In genomic region chr3:149398296-149398695, GRCh38 we compare ENCODE assay signal across 22 cellular contexts. TPM values are rescaled to one million over a fixed set of nuclear protein-coding genes. Genes with fewer than 3 reads are reported as not detected.
DNase-seq lines count a peak whose midpoint lies in the region; ATAC-seq, FAIRE-seq and TF ChIP-seq lines count a peak whose summit lies in the region.
"Had no signal": no experiment of that assay in that cellular context is flagged by ENCODE, and none has a peak within 500 bp of the region (broad histone marks: within the 10 kb centered on the region; RNA-seq: fewer than 3 reads in every experiment).

No MANE protein-coding gene starts in this region.

- no peak overlapping the region for H3K4me3 ChIP-seq in HepG2 (replicated peaks in 1 of 3; ENCODE audit: insufficient read depth in 1 of 3, low read depth in 2 of 3, low read length in 3 of 3)
- no peak overlapping the region for H3K4me3 ChIP-seq in right lobe of liver
- no peak overlapping the region for H3K4me3 ChIP-seq in Panc1 (ENCODE audit: low read depth in 2 of 2, low read length in 2 of 2)
- no peak overlapping the region for H3K4me3 ChIP-seq in bronchial epithelial cell (ENCODE audit: low read depth, low read length)
- H3K4me3 ChIP-seq in right atrium auricular region, result no peak overlapping the region
- H3K4me3 ChIP-seq: BLaER1 treated with 17β-estradiol and CSF1 and Interleukin-3, amounts not matched to agents 10 nM and 100 nM; GM23338 had no signal

- H3K79me2 ChIP-seq in HepG2 (ENCODE audit: insufficient read depth, low read length), result no peaks in the 10 kb centered on the region

- in situ Hi-C loops in HepG2 (cut with HindIII; ENCODE audit: extremely low pct_ligation_motif_present, low pct_unique_long_range_greater_than_20kb), result loop anchor here (5.0 kb wide), 1 partner anchor 79 kb away; no protein-coding TSS in a partner anchor
- in situ Hi-C loops in Panc1 (cut with HindIII; ENCODE audit: low pct_unique_long_range_greater_than_20kb, low sequenced_read_pairs), result no loop called here

- POLR2A ChIA-PET in HepG2 (lab: Yijun Ruan, JAX) (interaction anchor here (1.0 kb wide), 1 partner anchor 25 kb away, joined by 3 read pairs; no protein-coding TSS in a partner anchor), Panc1 (lab: Charles Lee) (no interaction called here)

- WGBS in HepG2 (ENCODE audit: low lambda C conversion rate), result 70% methylated on average over 1 of the region's 1 CpG
- WGBS in right lobe of liver (ENCODE audit: insufficient coverage, low coverage, low lambda C conversion rate, missing lambda C conversion rate), result 93% methylated on average over 1 of the region's 1 CpG

- TF ChIP-seq POLR2A in HepG2 (IDR thresholded peaks at IDR 0.05; ENCODE audit: insufficient read depth in 1 of 2, low read depth in 2 of 2, low read length in 2 of 2), result no peak
- TF ChIP-seq POLR2A in right lobe of liver (IDR thresholded peaks at IDR 0.05), result no peak
- no peak for TF ChIP-seq POLR2A in GM12891 (IDR thresholded peaks at IDR 0.05; ENCODE audit: low read depth, low read length)

- H3K27me3 ChIP-seq in HepG2 (ENCODE audit: control insufficient read depth in 1 of 2, insufficient read depth in 2 of 2, low read length in 2 of 2) (no peaks in the 10 kb centered on the region), right lobe of liver (no peaks in the 10 kb centered on the region), Panc1 (ENCODE audit: control insufficient read depth, insufficient read depth, low read length) (no peaks in the 10 kb centered on the region), bronchial epithelial cell (ENCODE audit: control insufficient read depth, insufficient read depth, low read length) (no peaks in the 10 kb centered on the region), right atrium auricular region (no peaks in the 10 kb centered on the region)
- H3K27me3 ChIP-seq: BE2C; BLaER1 treated with 17β-estradiol and CSF1 and Interleukin-3, amounts not matched to agents 10 nM and 100 nM had no signal

- CTCF ChIA-PET in HepG2 (lab: Yijun Ruan, JAX; ENCODE audit: low intra/inter-chr PET ratio, low total read pairs) (no interaction called here), Panc1 (lab: Charles Lee) (interaction anchor here (0.6 kb wide), 1 partner anchor 154 kb away, joined by 8 read pairs; no protein-coding TSS in a partner anchor)

- no peak overlapping the region for H3K27ac ChIP-seq in HepG2 (ENCODE audit: extremely low read length, insufficient read depth, low read length)
- no peak overlapping the region for H3K27ac ChIP-seq in right lobe of liver
- H3K27ac ChIP-seq in Panc1 (ENCODE audit: low read length), result peak overlapping the region; percentile 99; the same call in 1 of the 2 replicates
- no peak overlapping the region for H3K27ac ChIP-seq in right atrium auricular region
- H3K27ac ChIP-seq: 22Rv1; BLaER1 treated with 17β-estradiol and CSF1 and Interleukin-3, amounts not matched to agents 10 nM and 100 nM had no signal

- TF ChIP-seq EP300 in HepG2 (IDR thresholded peaks at IDR 0.05; ENCODE audit: low read depth in 2 of 2, low read length in 2 of 2) (peak in 1 of 2 experiments; percentile 59; a peak in 2 of 4 replicates), HepG2 (CRISPR knock-in tag; IDR thresholded peaks at IDR 0.05; ENCODE audit: borderline replicate concordance) (no peak)

- no peak overlapping the region for H3K4me2 ChIP-seq in HepG2 (ENCODE audit: low read depth, low read length)
- H3K4me2 ChIP-seq: BLaER1 treated with 17β-estradiol and CSF1 and Interleukin-3, amounts not matched to agents 10 nM and 100 nM; GM23338 had no signal

- ATAC-seq in HepG2, result no peak
- no peak for ATAC-seq in right lobe of liver
- ATAC-seq in Panc1, result no peak
- ATAC-seq in GM21515 (IDR thresholded peaks at IDR 0.05; ENCODE audit: unreplicated experiment), result no peak
- ATAC-seq: GM23338, HCT116 had no signal

- DNase-seq in HepG2 (ENCODE audit: low spot score) (peak; percentile 60), right lobe of liver (no peak), GM12891 (ENCODE audit: insufficient read length, low spot score) (no peak), Panc1 (ENCODE audit: low read depth, low spot score) (no peak), bronchial epithelial cell (ENCODE audit: low read depth) (peak; percentile 41), right atrium auricular region (ENCODE audit: low spot score) (no peak)
- DNase-seq in activated naive CD4-positive, alpha-beta T cell treated with Interleukin-2 at 50 U/mL for 16 hours, result no peak
- DNase-seq: ACHN; AML-193; BE2C; CD4-positive, alpha-beta memory T cell; COR-L47; DMS153; DMS79 treated with DMSO at 0.1 percent for 48 hours; GF-D8; H9 had no signal

- intact Hi-C loops in HepG2 (cut with micrococcal nuclease; ENCODE audit: unreplicated experiment) (no loop called here), right lobe of liver (cut with DNase I) (loop anchor here in 1 of 2 donors (10.0 kb wide), 1 partner anchor 77 kb away; the partner anchor contains the start of gene TM4SF4), Panc1 (cut with micrococcal nuclease; ENCODE audit: unreplicated experiment) (no loop called here)

- H3K36me3 ChIP-seq in HepG2 (replicated peaks in 1 of 2; ENCODE audit: control insufficient read depth in 1 of 2, insufficient read depth in 2 of 2, low read length in 2 of 2) (no peaks in the 10 kb centered on the region), right lobe of liver (no peaks in the 10 kb centered on the region), Panc1 (ENCODE audit: control insufficient read depth, insufficient read depth, low read length) (no peaks in the 10 kb centered on the region), bronchial epithelial cell (ENCODE audit: control insufficient read depth, insufficient read depth, low read length) (no peaks in the 10 kb centered on the region), right atrium auricular region (no peaks in the 10 kb centered on the region)
- H3K36me3 ChIP-seq: BE2C; BLaER1 treated with 17β-estradiol and CSF1 and Interleukin-3, amounts not matched to agents 10 nM and 100 nM had no signal

- no peak for TF ChIP-seq RAD21 in HepG2 (CRISPR knock-in tag; IDR thresholded peaks at IDR 0.05)

- FAIRE-seq in HepG2 (lab: Jason Lieb, UNC), result no peak
- peak; percentile 31 for FAIRE-seq in GM12891 (lab: Jason Lieb, UNC)
- FAIRE-seq in bronchial epithelial cell (lab: Jason Lieb, UNC), result no peak
- FAIRE-seq: GM12892 had no signal

- H3K4me1 ChIP-seq in HepG2 (ENCODE audit: insufficient read depth, low read length), result peaks cover 98% of the 10 kb centered on the region
- H3K4me1 ChIP-seq in right lobe of liver, result peaks cover 0 to 64% (median 20%) of the 10 kb centered on the region in 4 donors
- H3K4me1 ChIP-seq in Panc1 (ENCODE audit: control insufficient read depth, insufficient read depth, low read length), result peaks cover 60% of the 10 kb centered on the region
- peaks cover 0 to 28% of the 10 kb centered on the region in 2 donors for H3K4me1 ChIP-seq in right atrium auricular region

- no peak overlapping the region for H2AFZ ChIP-seq in HepG2 (ENCODE audit: low read length)
- H2AFZ ChIP-seq: GM23338 had no signal

- H3K9ac ChIP-seq in HepG2 (ENCODE audit: insufficient read depth, low read depth, low read length), result no peak overlapping the region
- H3K9ac ChIP-seq: BLaER1 treated with 17β-estradiol and CSF1 and Interleukin-3, amounts not matched to agents 10 nM and 100 nM had no signal

- TF ChIP-seq CTCF in HepG2 (CRISPR knock-in tag; IDR thresholded peaks at IDR 0.05), result no peak
- TF ChIP-seq CTCF in right lobe of liver (IDR thresholded peaks at IDR 0.05), result no peak
- no peak for TF ChIP-seq CTCF in Panc1 (IDR thresholded peaks at IDR 0.05)
- TF ChIP-seq CTCF in bronchial epithelial cell (IDR thresholded peaks at IDR 0.05; ENCODE audit: insufficient read depth, low read length, severe bottlenecking), result no peak
- TF ChIP-seq CTCF in right atrium auricular region (IDR thresholded peaks at IDR 0.05), result no peak

- no TSS peak for BruUV-seq in HepG2 (replicated peaks; lab: Mats Ljungman, UMichigan)
- BruUV-seq in Panc1 (replicated peaks; lab: Mats Ljungman, UMichigan), result no TSS peak

- H3K9me3 ChIP-seq in HepG2 (ENCODE audit: low read length), result no peaks in the 10 kb centered on the region
- H3K9me3 ChIP-seq in right lobe of liver, result no peaks in the 10 kb centered on the region
- peaks cover 13% of the 10 kb centered on the region for H3K9me3 ChIP-seq in Panc1 (ENCODE audit: control insufficient read depth, insufficient read depth, low read depth, low read length)
- H3K9me3 ChIP-seq in right atrium auricular region, result peaks cover 0 to 6% of the 10 kb centered on the region in 2 donors
- H3K9me3 ChIP-seq: BE2C; BLaER1 treated with 17β-estradiol and CSF1 and Interleukin-3, amounts not matched to agents 10 nM and 100 nM had no signal

- no peaks in the 10 kb centered on the region for H4K20me1 ChIP-seq in HepG2 (ENCODE audit: insufficient read depth, low read length)
- H4K20me1 ChIP-seq: BLaER1 treated with 17β-estradiol and CSF1 and Interleukin-3, amounts not matched to agents 10 nM and 100 nM had no signal

RNA-seq across cellular contexts. Expression of gene TM4SF1, which starts 20.8 kb away (rescaled TPM):
- total RNA-seq in HepG2 (2016; rRNA removed; fragmentation: Illumina TruSeq; extraction: Trizol) (226 and 431 TPM in 2 replicates), right lobe of liver (10 to 100 TPM in 5 of 6 experiments, 1 to 10 TPM in 1; 7.9 to 63.0 (median 47.5) TPM), Panc1 (2021; ENCODE audit: unreplicated experiment) (1,063 TPM), bronchial epithelial cell (23.2 and 63.9 TPM in 2 replicates), right atrium auricular region (100 to 1,000 TPM; 211 to 341 TPM)
- total RNA-seq in HepG2 (2016; cell fraction: cytosol; rRNA removed; fragmentation: Illumina TruSeq; extraction: Trizol; ENCODE audit: low read depth), result 208 and 219 TPM in 2 replicates
- total RNA-seq in HepG2 (2016; cell fraction: insoluble cytoplasmic fraction; rRNA removed; fragmentation: Illumina TruSeq; extraction: Trizol), result 231 and 434 TPM in 2 replicates
- total RNA-seq in HepG2 (2016; cell fraction: membrane; rRNA removed; fragmentation: Illumina TruSeq; extraction: Trizol), result 245 and 253 TPM in 2 replicates
- 420 and 443 TPM in 2 replicates for total RNA-seq in HepG2 (2016; cell fraction: nucleus; rRNA removed; fragmentation: Illumina TruSeq; extraction: Trizol)
- polyA plus RNA-seq in HepG2 (2011; rRNA removed), result 1,198 and 1,359 TPM in 2 replicates
- 1,424 and 1,669 TPM in 2 replicates for polyA plus RNA-seq in HepG2 (2011; cell fraction: cytosol; rRNA removed)
- polyA plus RNA-seq in HepG2 (2011; cell fraction: nucleus; rRNA removed), result 327 and 438 TPM in 2 replicates
- polyA plus RNA-seq in HepG2 (2012), result 451 and 486 TPM in 2 replicates
- polyA plus RNA-seq in HepG2 (2016; cell fraction: cytosol; fragmentation: Illumina TruSeq; extraction: Trizol; ENCODE audit: low read depth), result 115 and 136 TPM in 2 replicates
- polyA plus RNA-seq in HepG2 (2016; cell fraction: insoluble cytoplasmic fraction; fragmentation: Illumina TruSeq; extraction: Trizol; ENCODE audit: low read depth), result 218 and 233 TPM in 2 replicates
- polyA plus RNA-seq in HepG2 (2016; cell fraction: membrane; fragmentation: Illumina TruSeq; extraction: Trizol; ENCODE audit: low read depth), result 148 and 158 TPM in 2 replicates
- polyA plus RNA-seq in HepG2 (2016; cell fraction: nucleus; fragmentation: Illumina TruSeq; extraction: Trizol; ENCODE audit: insufficient read depth, low read depth), result 564 and 601 TPM in 2 replicates
- 1,057 and 2,299 TPM in 2 replicates for polyA minus RNA-seq in HepG2 (2011; rRNA and poly(A)+ RNA removed; ENCODE audit: low replicate concordance)
- polyA minus RNA-seq in HepG2 (2011; cell fraction: cytosol; rRNA and poly(A)+ RNA removed), result 560 and 611 TPM in 2 replicates
- 379 and 448 TPM in 2 replicates for polyA minus RNA-seq in HepG2 (2011; cell fraction: nucleus; rRNA and poly(A)+ RNA removed)
- polyA plus RNA-seq in GM12891 (2012; ENCODE audit: low read depth, missing spikeins), result not detected
- 1,714 TPM for polyA plus RNA-seq in Panc1 (2012; ENCODE audit: insufficient read length)
- total RNA-seq: CD4-positive, alpha-beta memory T cell had no signal
- polyA plus RNA-seq: CD4-positive, alpha-beta memory T cell had no signal

Comparison
In these comparisons a context has a peak if more than half of its experiments do, and no peak if none do; other contexts are left out.
1. DNase-seq: peak in HepG2 (single experiment) and bronchial epithelial cell (single experiment); none in right lobe of liver (0 of 3), GM12891 (single experiment), Panc1 (single experiment), right atrium auricular region (single experiment) and activated naive CD4-positive, alpha-beta T cell treated with Interleukin-2 at 50 U/mL for 16 hours (single experiment).